2 cellular contexts compared by ENCODE assay signal in the genomic region with DNA sequence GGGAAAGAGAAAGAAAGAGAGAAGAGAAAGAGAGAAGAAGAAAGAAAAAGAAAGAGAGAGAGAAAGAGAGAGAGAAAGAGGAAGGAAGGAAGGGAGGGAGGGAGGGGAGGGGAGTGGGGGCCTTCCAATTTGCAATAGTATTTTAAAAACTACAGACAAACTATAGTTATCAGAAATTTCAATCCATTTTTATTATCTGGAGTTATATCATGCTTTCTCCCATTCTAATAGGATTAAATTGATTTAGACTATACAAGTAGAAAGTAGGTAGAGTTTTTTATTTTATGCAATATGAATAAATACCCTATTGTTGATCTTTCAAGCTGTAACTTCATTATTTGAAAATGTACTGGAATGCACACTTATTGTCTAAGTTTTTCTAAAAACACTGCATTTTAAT.
A peak's percentile ranks its signal among the peaks of the same experiment; 100 is the strongest.
TF ChIP-seq lines count a peak whose summit lies in the region.

No MANE protein-coding gene starts in this region.

TF ChIP-seq in HepG2, 621 proteins besides CTCF, POLR2A, EP300 and RAD21:
- TF ChIP-seq HNRNPK (IDR thresholded peaks at IDR 0.05; ENCODE audit: low read depth, low read length, poor library complexity, severe bottlenecking) (peak; percentile 92), NFRKB (IDR thresholded peaks at IDR 0.05) (no peak), RFX1 (IDR thresholded peaks at IDR 0.05) (no peak)

TF ChIP-seq in K562, 482 proteins besides CTCF, POLR2A, EP300 and RAD21:
- TF ChIP-seq, protein P1, sequence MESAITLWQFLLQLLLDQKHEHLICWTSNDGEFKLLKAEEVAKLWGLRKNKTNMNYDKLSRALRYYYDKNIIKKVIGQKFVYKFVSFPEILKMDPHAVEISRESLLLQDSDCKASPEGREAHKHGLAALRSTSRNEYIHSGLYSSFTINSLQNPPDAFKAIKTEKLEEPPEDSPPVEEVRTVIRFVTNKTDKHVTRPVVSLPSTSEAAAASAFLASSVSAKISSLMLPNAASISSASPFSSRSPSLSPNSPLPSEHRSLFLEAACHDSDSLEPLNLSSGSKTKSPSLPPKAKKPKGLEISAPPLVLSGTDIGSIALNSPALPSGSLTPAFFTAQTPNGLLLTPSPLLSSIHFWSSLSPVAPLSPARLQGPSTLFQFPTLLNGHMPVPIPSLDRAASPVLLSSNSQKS (CRISPR knock-in tag; IDR thresholded peaks at IDR 0.05), result no peak
- TF ChIP-seq HNRNPK (IDR thresholded peaks at IDR 0.05; ENCODE audit: low read depth, low read length, poor library complexity, severe bottlenecking) (peak; percentile 66), FOXP1 (CRISPR knock-in tag; IDR thresholded peaks at IDR 0.05) (no peak)
- TF ChIP-seq, protein P2, sequence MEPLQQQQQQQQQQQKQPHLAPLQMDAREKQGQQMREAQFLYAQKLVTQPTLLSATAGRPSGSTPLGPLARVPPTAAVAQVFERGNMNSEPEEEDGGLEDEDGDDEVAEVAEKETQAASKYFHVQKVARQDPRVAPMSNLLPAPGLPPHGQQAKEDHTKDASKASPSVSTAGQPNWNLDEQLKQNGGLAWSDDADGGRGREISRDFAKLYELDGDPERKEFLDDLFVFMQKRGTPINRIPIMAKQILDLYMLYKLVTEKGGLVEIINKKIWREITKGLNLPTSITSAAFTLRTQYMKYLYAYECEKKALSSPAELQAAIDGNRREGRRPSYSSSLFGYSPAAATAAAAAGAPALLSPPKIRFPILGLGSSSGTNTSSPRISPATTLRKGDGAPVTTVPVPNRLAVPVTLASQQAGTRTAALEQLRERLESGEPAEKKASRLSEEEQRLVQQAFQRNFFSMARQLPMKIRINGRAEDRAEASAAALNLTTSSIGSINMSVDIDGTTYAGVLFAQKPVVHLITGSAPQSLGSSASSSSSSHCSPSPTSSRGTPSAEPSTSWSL (CRISPR knock-in tag; IDR thresholded peaks at IDR 0.05; ENCODE audit: borderline replicate concordance), result no peak
